In genomic region chr1:55428944-55429931, GRCh38 we compare ENCODE assay signal across 11 cellular contexts.
DNase-seq lines count a peak whose midpoint lies in the region; ATAC-seq and TF ChIP-seq lines count a peak whose summit lies in the region.
"Had no signal": no experiment of that assay in that cellular context is flagged by ENCODE, and none has a peak within 500 bp of the region (broad histone marks: within the 10 kb centered on the region; RNA-seq: fewer than 3 reads in every experiment).

No MANE protein-coding gene starts in this region.

- H3K27ac ChIP-seq in upper lobe of left lung, result peak overlapping the region; percentile 31 to 81 (median 66)
- no peak overlapping the region for H3K27ac ChIP-seq in naive thymus-derived CD4-positive, alpha-beta T cell (ENCODE audit: low read depth, low read length)

- no peak for TF ChIP-seq POLR2A in upper lobe of left lung (IDR thresholded peaks at IDR 0.05)

- H3K36me3 ChIP-seq in upper lobe of left lung, result no peaks in the 10 kb centered on the region
- H3K36me3 ChIP-seq in naive thymus-derived CD4-positive, alpha-beta T cell (ENCODE audit: control insufficient read depth in 2 of 3, insufficient read depth in 3 of 3, low read length in 3 of 3), result no peaks in the 10 kb centered on the region

- DNase-seq in HT-29 (ENCODE audit: low spot score) (peak; percentile 91), MCF 10A (ENCODE audit: unreplicated experiment) (peak; percentile 92), kidney glomerular epithelial cell (lab: John Stamatoyannopoulos, UW) (peak; percentile 99), upper lobe of left lung (peak in 1 of 2 donors; percentile 65), T-helper 17 cell (no peak), NCI-H774 (lab: John Stamatoyannopoulos, UW) (no peak)
- no peak for DNase-seq in effector CD8-positive, alpha-beta T cell (lab: John Stamatoyannopoulos, UW)
- DNase-seq in naive thymus-derived CD4-positive, alpha-beta T cell, result no peak
- DNase-seq: naive B cell, NCI-H2171 treated with DMSO at 0.1 percent for 48 hours had no signal

- H3K4me1 Mint-ChIP-seq in MCF 10A (ENCODE audit: insufficient read depth, unreplicated experiment) (peaks cover 20% of the 10 kb centered on the region), T-helper 17 cell (no peaks in the 10 kb centered on the region)
- no peaks in the 10 kb centered on the region for H3K4me1 Mint-ChIP-seq in naive thymus-derived CD4-positive, alpha-beta T cell
- H3K4me1 Mint-ChIP-seq: naive B cell had no signal

- peak in 3 of 4 donors; percentile 48 to 81 (median 79) for TF ChIP-seq EP300 in upper lobe of left lung (IDR thresholded peaks at IDR 0.05)

- H3K9me3 ChIP-seq in upper lobe of left lung, result no peaks in the 10 kb centered on the region
- no peaks in the 10 kb centered on the region for H3K9me3 ChIP-seq in T-helper 17 cell (ENCODE audit: control insufficient read depth, low read length, poor library complexity, severe bottlenecking)
- H3K9me3 ChIP-seq in naive thymus-derived CD4-positive, alpha-beta T cell (ENCODE audit: control insufficient read depth in 2 of 3, low read length in 3 of 3), result no peaks in the 10 kb centered on the region

- ATAC-seq in upper lobe of left lung (ENCODE audit: low FRiP score in 2 of 2) (peak; percentile 91 to 92), T-helper 17 cell (no peak)
- no peak for ATAC-seq in naive thymus-derived CD4-positive, alpha-beta T cell

- H3K36me3 Mint-ChIP-seq in MCF 10A (ENCODE audit: insufficient read depth, unreplicated experiment), result no peaks in the 10 kb centered on the region
- H3K36me3 Mint-ChIP-seq in T-helper 17 cell (ENCODE audit: low read depth), result no peaks in the 10 kb centered on the region
- H3K36me3 Mint-ChIP-seq in naive thymus-derived CD4-positive, alpha-beta T cell, result no peaks in the 10 kb centered on the region
- H3K36me3 Mint-ChIP-seq: naive B cell had no signal

- peak overlapping the region; percentile 3 for H3K4me3 Mint-ChIP-seq in MCF 10A (ENCODE audit: unreplicated experiment)
- H3K4me3 Mint-ChIP-seq in T-helper 17 cell, result no peak overlapping the region
- H3K4me3 Mint-ChIP-seq in naive thymus-derived CD4-positive, alpha-beta T cell, result no peak overlapping the region
- H3K4me3 Mint-ChIP-seq: activated T-helper 1 cell treated with anti-CD3 and anti-CD28 coated beads, Interleukin-12 subunit alpha, Interleukin-12 subunit beta, Interleukin-2, Interleukin-4 antibody, amounts not matched to agents 30 ng/mL and 10 ng/mL and 1 ng/mL, durations not matched to agents 14 hours and 24 hours and 36 hours; naive B cell had no signal

- CTCF ChIA-PET in MCF 10A (lab: Yijun Ruan, JAX), result interaction anchor here (0.5 to 3.8 kb wide), 6 partner anchors 11 to 1308 kb away, joined by 3 to 18 read pairs (median 3); no protein-coding TSS in a partner anchor
- CTCF ChIA-PET in naive thymus-derived CD4-positive, alpha-beta T cell (lab: Charles Lee), result no interaction called here

- H3K9me3 Mint-ChIP-seq in MCF 10A (ENCODE audit: unreplicated experiment), result peaks cover 8% of the 10 kb centered on the region
- H3K9me3 Mint-ChIP-seq in naive thymus-derived CD4-positive, alpha-beta T cell, result peaks cover 0 to 4% (median 0%) of the 10 kb centered on the region in 11 donors
- H3K9me3 Mint-ChIP-seq: activated T-helper 1 cell treated with anti-CD3 and anti-CD28 coated beads, Interleukin-12 subunit alpha, Interleukin-12 subunit beta, Interleukin-2, Interleukin-4 antibody, amounts not matched to agents 30 ng/mL and 10 ng/mL and 1 ng/mL, durations not matched to agents 14 hours and 24 hours and 36 hours had no signal

- H3K4me1 ChIP-seq in upper lobe of left lung, result peaks cover 13 to 47% (median 28%) of the 10 kb centered on the region in 4 donors
- H3K4me1 ChIP-seq in naive thymus-derived CD4-positive, alpha-beta T cell (ENCODE audit: control insufficient read depth in 2 of 2, insufficient read depth in 2 of 2, low read length in 2 of 2), result no peaks in the 10 kb centered on the region

- POLR2A ChIA-PET in MCF 10A (lab: Yijun Ruan, JAX), result interaction anchor here (0.6 to 1.0 kb wide), 4 partner anchors 10 to 45 kb away, joined by 3 to 4 read pairs (median 4); no protein-coding TSS in a partner anchor
- POLR2A ChIA-PET in naive thymus-derived CD4-positive, alpha-beta T cell (lab: Charles Lee), result no interaction called here

- H3K27me3 Mint-ChIP-seq in MCF 10A (ENCODE audit: insufficient read depth, unreplicated experiment) (no peaks in the 10 kb centered on the region), T-helper 17 cell (peaks cover 61% of the 10 kb centered on the region)
- peaks cover 7 to 45% (median 33%) of the 10 kb centered on the region in 5 donors for H3K27me3 Mint-ChIP-seq in naive thymus-derived CD4-positive, alpha-beta T cell

- WGBS in upper lobe of left lung, 2 donors, result 55 to 66% methylated on average over 9 of the region's 9 CpGs

- BruUV-seq in MCF 10A (replicated peaks; lab: Mats Ljungman, UMichigan), result TSS peak; percentile 59

- TF ChIP-seq CTCF in MCF 10A (IDR thresholded peaks at IDR 0.05; ENCODE audit: unreplicated experiment), result no peak
- no peak for TF ChIP-seq CTCF in upper lobe of left lung (IDR thresholded peaks at IDR 0.05)

- peak overlapping the region; percentile 78 for H3K27ac Mint-ChIP-seq in MCF 10A (ENCODE audit: low read depth, unreplicated experiment)
- H3K27ac Mint-ChIP-seq in T-helper 17 cell, result no peak overlapping the region
- no peak overlapping the region for H3K27ac Mint-ChIP-seq in naive thymus-derived CD4-positive, alpha-beta T cell
- H3K27ac Mint-ChIP-seq: activated T-helper 1 cell treated with anti-CD3 and anti-CD28 coated beads, Interleukin-12 subunit alpha, Interleukin-12 subunit beta, Interleukin-2, Interleukin-4 antibody, amounts not matched to agents 30 ng/mL and 10 ng/mL and 1 ng/mL, durations not matched to agents 14 hours and 24 hours and 36 hours; naive B cell had no signal

- intact Hi-C loops in MCF 10A (cut with micrococcal nuclease), result loop anchor here (1.0 to 2.0 kb wide), 2 partner anchors 14 to 54 kb away; no protein-coding TSS in a partner anchor
- intact Hi-C loops in naive thymus-derived CD4-positive, alpha-beta T cell (cut with micrococcal nuclease), result no loop called here

- no peak overlapping the region for H3K4me3 ChIP-seq in upper lobe of left lung
- no peak overlapping the region for H3K4me3 ChIP-seq in naive thymus-derived CD4-positive, alpha-beta T cell (ENCODE audit: low read length)

- H3K27me3 ChIP-seq in upper lobe of left lung, result no peaks in the 10 kb centered on the region
- no peaks in the 10 kb centered on the region for H3K27me3 ChIP-seq in naive thymus-derived CD4-positive, alpha-beta T cell (ENCODE audit: control insufficient read depth in 2 of 2, insufficient read depth in 2 of 2, low read length in 2 of 2)

Comparison
In these comparisons a context has a peak if more than half of its experiments do, and no peak if none do; other contexts are left out.
1. DNase-seq: peak in HT-29 (single experiment), MCF 10A (single experiment) and kidney glomerular epithelial cell (single experiment); none in effector CD8-positive, alpha-beta T cell (single experiment), T-helper 17 cell (0 of 3), naive thymus-derived CD4-positive, alpha-beta T cell (0 of 9) and NCI-H774 (single experiment).
2. ATAC-seq: peak in upper lobe of left lung (2 of 2); none in T-helper 17 cell (single experiment) and naive thymus-derived CD4-positive, alpha-beta T cell (single experiment).